8 cellular contexts compared by ENCODE assay signal in genomic region chr22:20285706-20286363, GRCh38. TPM values are rescaled to one million over a fixed set of nuclear protein-coding genes. Genes with fewer than 3 reads are reported as not detected.
DNase-seq lines count a peak whose midpoint lies in the region; ATAC-seq, FAIRE-seq and TF ChIP-seq lines count a peak whose summit lies in the region.
"Not testable (repeated sequence)": the region's sequence is repeated elsewhere in the genome, so short reads cannot be mapped to it uniquely, and the experiment has no call there.

No MANE protein-coding gene starts in this region.

- H3K9me3 ChIP-seq in psoas muscle = not testable (repeated sequence)

- not testable (repeated sequence) for H3K27ac ChIP-seq in KMS-11; psoas muscle; substantia nigra (ENCODE audit: low read depth, low read length, poor library complexity, severe bottlenecking)

- TF ChIP-seq CTCF in KMS-11 (conservative IDR thresholded peaks at IDR 0.05; ENCODE audit: low read depth, low read length) (peak; percentile 71), psoas muscle (IDR thresholded peaks at IDR 0.05) (peak; percentile 86)

- not testable (repeated sequence) for H3K36me3 ChIP-seq in KMS-11 (ENCODE audit: insufficient read depth); psoas muscle (ENCODE audit: insufficient read depth in 1 of 2, low read depth in 1 of 2)

- not testable (repeated sequence) for H3K4me1 ChIP-seq in KMS-11 (ENCODE audit: low read depth, poor library complexity, severe bottlenecking); psoas muscle

- peak; percentile 86 to 97 (median 94) for ATAC-seq in psoas muscle

- peaks cover 39% of the 10 kb centered on the region for H3K27me3 ChIP-seq in KMS-11 (ENCODE audit: insufficient read depth, low read depth)
- H3K27me3 ChIP-seq in psoas muscle (ENCODE audit: insufficient read depth in 3 of 3, low read length in 2 of 3) = not testable (repeated sequence)

- H3K79me2 ChIP-seq in KMS-11 (ENCODE audit: insufficient read depth, low read depth) = not testable (repeated sequence)

- WGBS in psoas muscle, 3 donors = 0 to 24% (median 4%) methylated on average over 3 to 9 of the region's 10 CpGs

- not testable (repeated sequence) for H3K4me3 ChIP-seq in KMS-11 (IDR thresholded peaks at IDR 0.05; ENCODE audit: insufficient read depth, low read depth, low read length); psoas muscle

- DNase-seq in DMS53 (lab: John Stamatoyannopoulos, UW) (peak; percentile 51), RCC 7860 (ENCODE audit: low spot score) (peak; percentile 21), cerebellum (ENCODE audit: low spot score) (peak; percentile 73), iPS-NIHi11 (ENCODE audit: low spot score) (peak; percentile 82), psoas muscle (peak; percentile 80 to 89), substantia nigra (lab: John Stamatoyannopoulos, UW) (peak in 43 of 49 donors; percentile 13 to 89 (median 59))
- DNase-seq in activated CD8-positive, alpha-beta memory T cell treated with anti-CD3 and anti-CD28 coated beads, Interleukin-2, amount 50 U/mL, for 24 hours (ENCODE audit: extremely low read depth) = peak; percentile 44

- intact Hi-C loops in psoas muscle (cut with DNase I) = loop anchor here (1.0 to 2.0 kb wide), 2 partner anchors 129 kb away; no protein-coding TSS in a partner anchor

- H3K4me2 ChIP-seq in KMS-11 = not testable (repeated sequence)

- not testable (repeated sequence) for H3K9ac ChIP-seq in KMS-11

- H4K20me1 ChIP-seq in KMS-11 (ENCODE audit: insufficient read depth) = not testable (repeated sequence)

- FAIRE-seq in RCC 7860 (lab: Jason Lieb, UNC) = not testable (repeated sequence)

- H2AFZ ChIP-seq in KMS-11 (ENCODE audit: low read depth) = not testable (repeated sequence)

RNA-seq across cellular contexts. Expression of gene RTN4R, which starts 17.7 kb away (rescaled TPM):
- total RNA-seq in cerebellum = 8.0 TPM
- total RNA-seq in psoas muscle = 1 to 10 TPM in 1 of 4 donors, under 1 TPM in 3; 0.22 to 2.4 (median 0.64) TPM
- under 1 TPM; 0.12 to 0.36 (median 0.30) TPM for polyA plus RNA-seq in psoas muscle

RNA-seq across cellular contexts. Expression of gene DGCR6L, which starts 34.0 kb away (rescaled TPM):
- total RNA-seq in cerebellum (25.3 TPM), psoas muscle (10 to 100 TPM; 33.2 to 44.9 (median 37.8) TPM)
- 10 to 100 TPM; 55.2 to 87.2 (median 70.2) TPM for polyA plus RNA-seq in psoas muscle

Comparison
In these comparisons a context has a peak if more than half of its experiments do, and no peak if none do; other contexts are left out.
1. DNase-seq: peak in every context shown above with its lines; median percentile 84 in psoas muscle; 82 in iPS-NIHi11; 73 in cerebellum; 59 in substantia nigra; 51 in DMS53; 44 in activated CD8-positive, alpha-beta memory T cell treated with anti-CD3 and anti-CD28 coated beads, Interleukin-2, amount 50 U/mL, for 24 hours; 21 in RCC 7860.